9 cellular contexts compared by ENCODE assay signal in genomic region chr15:79091204-79091867, GRCh38. TPM values are rescaled to one million over a fixed set of nuclear protein-coding genes. Genes with fewer than 3 reads are reported as not detected.
A peak's percentile ranks its signal among the peaks of the same experiment; 100 is the strongest.
DNase-seq lines count a peak whose midpoint lies in the region; ATAC-seq lines count a peak whose summit lies in the region.
"Had no signal": no experiment of that assay in that cellular context is flagged by ENCODE, and none has a peak within 500 bp of the region (broad histone marks: within the 10 kb centered on the region; RNA-seq: fewer than 3 reads in every experiment).

No MANE protein-coding gene starts in this region.

- ATAC-seq in T-helper 17 cell: no peak
- ATAC-seq in stimulated activated naive CD8-positive, alpha-beta T cell treated with anti-CD3 and anti-CD28 coated beads, Interleukin-15, amount 100 ng/mL, for 72 hours: no peak
- ATAC-seq in GM18502 (IDR thresholded peaks at IDR 0.05; ENCODE audit: poor library complexity, unreplicated experiment): no peak

- peaks cover 99% of the 10 kb centered on the region for H3K27me3 ChIP-seq in iPS-18a (ENCODE audit: control insufficient read depth, insufficient read depth, low read length)

- H3K4me1 ChIP-seq in iPS-18a (ENCODE audit: control insufficient read depth, low read depth, low read length): no peaks in the 10 kb centered on the region

- H3K27me3 Mint-ChIP-seq in activated CD4-positive, alpha-beta T cell treated with anti-CD3 and anti-CD28 coated beads, Interleukin-2, amount 10 ng/mL, durations not matched to agents 7 days and 5 days: peaks cover 60% of the 10 kb centered on the region
- H3K27me3 Mint-ChIP-seq in T-helper 17 cell: peaks cover 68% of the 10 kb centered on the region
- peaks cover 97% of the 10 kb centered on the region for H3K27me3 Mint-ChIP-seq in stimulated activated naive CD8-positive, alpha-beta T cell treated with anti-CD3 and anti-CD28 coated beads, Interleukin-15, amount 100 ng/mL, for 72 hours

- no peaks in the 10 kb centered on the region for H3K9me3 Mint-ChIP-seq in activated CD4-positive, alpha-beta T cell treated with anti-CD3 and anti-CD28 coated beads, Interleukin-2, amount 10 ng/mL, durations not matched to agents 7 days and 5 days
- H3K9me3 Mint-ChIP-seq in stimulated activated naive CD8-positive, alpha-beta T cell treated with anti-CD3 and anti-CD28 coated beads, Interleukin-15, amount 100 ng/mL, for 72 hours: no peaks in the 10 kb centered on the region

- no peaks in the 10 kb centered on the region for H3K36me3 ChIP-seq in iPS-18a (ENCODE audit: control insufficient read depth, low read depth, low read length)

- CTCF ChIA-PET in activated CD4-positive, alpha-beta T cell treated with anti-CD3 and anti-CD28 coated beads, Interleukin-2, amount 10 ng/mL, durations not matched to agents 7 days and 5 days (lab: Charles Lee): interaction anchor here (0.9 kb wide), 1 partner anchor 16 kb away, joined by 3 read pairs; no protein-coding TSS in a partner anchor

- H3K9me3 ChIP-seq in T-helper 17 cell (ENCODE audit: control insufficient read depth, low read length, poor library complexity, severe bottlenecking): no peaks in the 10 kb centered on the region
- no peaks in the 10 kb centered on the region for H3K9me3 ChIP-seq in iPS-18a (ENCODE audit: control insufficient read depth, low read depth, low read length)

- POLR2A ChIA-PET in activated CD4-positive, alpha-beta T cell treated with anti-CD3 and anti-CD28 coated beads, Interleukin-2, amount 10 ng/mL, durations not matched to agents 7 days and 5 days (lab: Charles Lee): no interaction called here

- H3K36me3 Mint-ChIP-seq in activated CD4-positive, alpha-beta T cell treated with anti-CD3 and anti-CD28 coated beads, Interleukin-2, amount 10 ng/mL, durations not matched to agents 7 days and 5 days (ENCODE audit: low read depth): no peaks in the 10 kb centered on the region
- peaks cover 3% of the 10 kb centered on the region for H3K36me3 Mint-ChIP-seq in T-helper 17 cell (ENCODE audit: low read depth)

- no peaks in the 10 kb centered on the region for H3K4me1 Mint-ChIP-seq in activated CD4-positive, alpha-beta T cell treated with anti-CD3 and anti-CD28 coated beads, Interleukin-2, amount 10 ng/mL, durations not matched to agents 7 days and 5 days
- H3K4me1 Mint-ChIP-seq in T-helper 17 cell: peaks cover 10% of the 10 kb centered on the region
- peaks cover 26% of the 10 kb centered on the region for H3K4me1 Mint-ChIP-seq in stimulated activated naive CD8-positive, alpha-beta T cell treated with anti-CD3 and anti-CD28 coated beads, Interleukin-15, amount 100 ng/mL, for 72 hours

- peak; percentile 59 for DNase-seq in activated CD4-positive, alpha-beta T cell treated with anti-CD3 and anti-CD28 coated beads for 48 hours
- no peak for DNase-seq in activated CD4-positive, alpha-beta T cell treated with anti-CD3 and anti-CD28 coated beads, Interleukin-2, amount 10 ng/mL, durations not matched to agents 7 days and 5 days
- DNase-seq in T-helper 17 cell (no peak), cortex of kidney (lab: John Stamatoyannopoulos, UW) (no peak), NCI-H524 treated with DMSO at 0.1 percent for 48 hours (lab: John Stamatoyannopoulos, UW) (no peak)
- DNase-seq in stimulated activated naive CD8-positive, alpha-beta T cell treated with anti-CD3 and anti-CD28 coated beads, Interleukin-15, amount 100 ng/mL, for 72 hours: peak in 1 of 2 donors; percentile 30
- DNase-seq: DND-41 had no signal

- H3K27ac Mint-ChIP-seq in activated CD4-positive, alpha-beta T cell treated with anti-CD3 and anti-CD28 coated beads, Interleukin-2, amount 10 ng/mL, durations not matched to agents 7 days and 5 days: no peak overlapping the region
- no peak overlapping the region for H3K27ac Mint-ChIP-seq in T-helper 17 cell
- H3K27ac Mint-ChIP-seq in stimulated activated naive CD8-positive, alpha-beta T cell treated with anti-CD3 and anti-CD28 coated beads, Interleukin-15, amount 100 ng/mL, for 72 hours: no peak overlapping the region

- peak overlapping the region; percentile 60 for H3K4me3 ChIP-seq in iPS-18a (ENCODE audit: low read length)

- H3K9ac ChIP-seq in iPS-18a (ENCODE audit: low read length): no peak overlapping the region

- H3K27ac ChIP-seq in iPS-18a (ENCODE audit: low read length): no peak overlapping the region

- no peak overlapping the region for H3K4me3 Mint-ChIP-seq in activated CD4-positive, alpha-beta T cell treated with anti-CD3 and anti-CD28 coated beads, Interleukin-2, amount 10 ng/mL, durations not matched to agents 7 days and 5 days
- H3K4me3 Mint-ChIP-seq in T-helper 17 cell: peak overlapping the region; percentile 9
- peak overlapping the region; percentile 53 to 74 for H3K4me3 Mint-ChIP-seq in stimulated activated naive CD8-positive, alpha-beta T cell treated with anti-CD3 and anti-CD28 coated beads, Interleukin-15, amount 100 ng/mL, for 72 hours

RNA-seq across cellular contexts. Expression of gene RASGRF1, which starts 0.8 kb away (rescaled TPM):
- total RNA-seq in activated CD4-positive, alpha-beta T cell treated with anti-CD3 and anti-CD28 coated beads, Interleukin-2, amount 10 ng/mL, durations not matched to agents 7 days and 5 days: not detected
- total RNA-seq in T-helper 17 cell: under 1 TPM in 1 of 2 donors, not detected in 1; 0.55 TPM
